In the genomic region with DNA sequence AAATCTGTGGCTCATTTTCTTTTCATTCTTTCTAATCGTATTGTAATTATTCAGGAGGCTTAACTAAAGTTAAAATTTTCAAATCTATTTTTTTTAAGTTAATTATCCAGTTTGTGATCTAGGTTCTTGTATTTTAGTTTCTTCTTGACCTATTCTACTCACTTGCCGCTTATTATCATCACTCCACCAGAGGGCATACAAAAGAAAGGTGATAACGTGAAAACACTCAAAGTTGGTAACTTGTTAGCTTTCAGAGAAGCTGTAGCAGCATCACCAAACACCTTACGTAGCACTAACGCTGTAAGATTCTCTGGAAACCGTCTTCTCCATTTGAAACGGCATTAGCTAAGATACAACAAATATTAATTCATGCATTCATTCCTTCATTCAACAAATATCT, we compare ENCODE assay signal across 10 cellular contexts. TPM values are rescaled to one million over a fixed set of nuclear protein-coding genes. Genes with fewer than 3 reads are reported as not detected.
A peak's percentile ranks its signal among the peaks of the same experiment; 100 is the strongest.
DNase-seq lines count a peak whose midpoint lies in the region; ATAC-seq and TF ChIP-seq lines count a peak whose summit lies in the region.
"Had no signal": no experiment of that assay in that cellular context is flagged by ENCODE, and none has a peak within 500 bp of the region (broad histone marks: within the 10 kb centered on the region; RNA-seq: fewer than 3 reads in every experiment).

No MANE protein-coding gene starts in this region.

- DNase-seq in cardiac muscle cell (ENCODE audit: low read depth in 1 of 2, low spot score in 1 of 2) (peak; percentile 34 to 50), left cardiac atrium (no peak), NCI-H69 (lab: John Stamatoyannopoulos, UW) (peak; percentile 44), epithelial cell of esophagus (ENCODE audit: low read depth) (peak; percentile 53), upper lobe of right lung (no peak), coronary artery (ENCODE audit: low spot score) (no peak)
- DNase-seq in naive thymus-derived CD8-positive, alpha-beta T cell, result no peak
- DNase-seq: dorsolateral prefrontal cortex had no signal

- H3K36me3 ChIP-seq in cardiac muscle cell (no peaks in the 10 kb centered on the region), upper lobe of right lung (no peaks in the 10 kb centered on the region)
- H3K36me3 ChIP-seq: prostate gland had no signal

- TF ChIP-seq CTCF in cardiac muscle cell (IDR thresholded peaks at IDR 0.05; ENCODE audit: low read depth, low read length) (peak; percentile 41), epithelial cell of esophagus (IDR thresholded peaks at IDR 0.05; ENCODE audit: insufficient read depth, low read depth, low read length, missing control alignments) (peak; percentile 47), upper lobe of right lung (IDR thresholded peaks at IDR 0.05) (peak; percentile 23), coronary artery (IDR thresholded peaks at IDR 0.05) (no peak)

- H3K4me3 Mint-ChIP-seq in naive thymus-derived CD8-positive, alpha-beta T cell, result no peak overlapping the region

- intact Hi-C loops in left cardiac atrium (cut with DNase I) (no loop called here), upper lobe of right lung (cut with DNase I) (no loop called here)

- H3K4me1 ChIP-seq in cardiac muscle cell (ENCODE audit: low read depth), result peaks cover 13% of the 10 kb centered on the region
- H3K4me1 ChIP-seq in upper lobe of right lung, result peaks cover 9% of the 10 kb centered on the region
- H3K4me1 ChIP-seq: prostate gland had no signal

- H3K9me3 Mint-ChIP-seq in naive thymus-derived CD8-positive, alpha-beta T cell, result peaks cover 0 to 2% (median 0%) of the 10 kb centered on the region in 9 donors

- no peaks in the 10 kb centered on the region for H3K27me3 ChIP-seq in cardiac muscle cell
- H3K27me3 ChIP-seq in upper lobe of right lung, result no peaks in the 10 kb centered on the region

- no peak for ATAC-seq in left cardiac atrium
- ATAC-seq in upper lobe of right lung, result no peak
- ATAC-seq in naive thymus-derived CD8-positive, alpha-beta T cell, result no peak
- ATAC-seq in HG03039 (IDR thresholded peaks at IDR 0.05; ENCODE audit: unreplicated experiment), result no peak

- POLR2A ChIA-PET in naive thymus-derived CD8-positive, alpha-beta T cell (lab: Charles Lee), result no interaction called here

- H3K9me3 ChIP-seq in cardiac muscle cell (ENCODE audit: low read depth) (no peaks in the 10 kb centered on the region), upper lobe of right lung (no peaks in the 10 kb centered on the region)
- H3K9me3 ChIP-seq: prostate gland had no signal

- H3K36me3 Mint-ChIP-seq in naive thymus-derived CD8-positive, alpha-beta T cell, result no peaks in the 10 kb centered on the region

- peak overlapping the region in 1 of 10 donors; percentile 68 for H3K27ac Mint-ChIP-seq in naive thymus-derived CD8-positive, alpha-beta T cell

- H3K4me1 Mint-ChIP-seq in naive thymus-derived CD8-positive, alpha-beta T cell, result peaks cover 6 to 24% (median 10%) of the 10 kb centered on the region in 4 donors

- H3K27me3 Mint-ChIP-seq in naive thymus-derived CD8-positive, alpha-beta T cell, result peaks cover 40 to 57% (median 46%) of the 10 kb centered on the region in 5 donors

- H3K27ac ChIP-seq in cardiac muscle cell, result no peak overlapping the region
- no peak overlapping the region for H3K27ac ChIP-seq in upper lobe of right lung
- H3K27ac ChIP-seq in coronary artery, result no peak overlapping the region
- H3K27ac ChIP-seq: prostate gland had no signal

- H3K4me3 ChIP-seq in cardiac muscle cell, result no peak overlapping the region
- no peak overlapping the region for H3K4me3 ChIP-seq in epithelial cell of esophagus (ENCODE audit: low read length)
- H3K4me3 ChIP-seq in upper lobe of right lung, result no peak overlapping the region
- H3K4me3 ChIP-seq in coronary artery, result no peak overlapping the region
- H3K4me3 ChIP-seq: prostate gland had no signal

RNA-seq across cellular contexts. Expression of a gene that starts 4.8 kb away (rescaled TPM):
- 19.9 and 26.7 TPM in 2 replicates for total RNA-seq in cardiac muscle cell
- polyA plus RNA-seq in cardiac muscle cell, result 18.4 and 29.6 TPM in 2 replicates
- 10 to 100 TPM; 17.0 to 41.2 TPM for total RNA-seq in left cardiac atrium
- total RNA-seq in upper lobe of right lung, result 56.6 TPM
- total RNA-seq in naive thymus-derived CD8-positive, alpha-beta T cell, result 1 to 10 TPM; 1.0 to 1.3 TPM
- polyA plus RNA-seq in naive thymus-derived CD8-positive, alpha-beta T cell, result under 1 TPM in 2 of 3 donors, not detected in 1; 0.05 to 0.27 TPM

Comparison
In these comparisons a context has a peak if more than half of its experiments do, and no peak if none do; other contexts are left out.
1. DNase-seq: peak in cardiac muscle cell (2 of 2), NCI-H69 (single experiment) and epithelial cell of esophagus (single experiment); none in left cardiac atrium (single experiment), upper lobe of right lung (single experiment), naive thymus-derived CD8-positive, alpha-beta T cell (0 of 10) and coronary artery (single experiment).